ENCODE assay signal across 34 cellular contexts in the genomic region with DNA sequence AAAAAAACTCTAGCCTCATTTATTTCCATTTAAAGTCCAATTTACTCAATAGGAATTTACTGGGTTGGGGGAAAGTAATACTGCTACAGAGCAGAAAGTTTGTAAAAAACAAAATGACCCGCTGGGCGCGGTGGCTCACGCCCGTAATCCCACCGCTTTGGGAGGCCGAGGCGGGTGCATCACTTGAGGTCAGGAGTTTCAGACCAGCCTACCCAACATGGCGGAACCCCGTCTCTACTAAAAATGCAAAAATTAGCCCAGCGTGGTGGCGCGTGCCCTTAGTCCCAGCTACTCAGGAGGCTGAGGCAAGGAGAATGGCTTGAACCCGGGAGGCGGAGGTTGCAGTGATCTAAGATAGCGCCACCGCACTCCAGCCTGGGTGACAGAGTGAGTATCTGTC.
"Had no signal": no experiment of that assay in that cellular context is flagged by ENCODE, and none has a peak within 500 bp of the region (broad histone marks: within the 10 kb centered on the region; RNA-seq: fewer than 3 reads in every experiment).

No MANE protein-coding gene starts in this region.

- H3K9me3 ChIP-seq: ascending aorta, body of pancreas, breast epithelium had no signal

- ATAC-seq: activated naive CD4-positive, alpha-beta T cell treated with anti-CD3 and anti-CD28 coated beads, Interleukin-2, amount 50 U/mL, for 72 hours; activated naive CD8-positive, alpha-beta T cell treated with anti-CD3 and anti-CD28 coated beads, Interleukin-2, amount 50 U/mL, for 24 hours; activated T-cell treated with anti-CD3 and anti-CD28 coated beads, Interleukin-2, amount 50 U/mL, for 4 hours; activated T-cell treated with anti-CD3 and anti-CD28 coated beads, Interleukin-2, amount 50 U/mL, for 72 hours; activated T-helper 17 cell treated with anti-CD3 and anti-CD28 coated beads, Interleukin-2, amount 50 U/mL, for 72 hours; body of pancreas had no signal

- H3K36me3 ChIP-seq: adrenal gland, ascending aorta, brain microvascular endothelial cell, breast epithelium, cardiac muscle cell had no signal

- H3K27ac ChIP-seq: adrenal gland, ascending aorta, body of pancreas, brain microvascular endothelial cell, breast epithelium, cardiac muscle cell had no signal

- H3K4me3 ChIP-seq: adrenal gland, ascending aorta, body of pancreas, breast epithelium, cardiac muscle cell had no signal

- DNase-seq: activated effector memory CD4-positive, alpha-beta T cell treated with anti-CD3 and anti-CD28 coated beads, Interleukin-2, amount 50 U/mL, for 16 hours; activated effector memory CD4-positive, alpha-beta T cell treated with Interleukin-2 at 50 U/mL for 16 hours; activated gamma-delta T cell; activated gamma-delta T cell treated with Interleukin-2 at 50 U/mL for 16 hours; activated naive CD4-positive, alpha-beta T cell; activated naive CD4-positive, alpha-beta T cell treated with anti-CD3 and anti-CD28 coated beads for 36 hours; activated naive CD4-positive, alpha-beta T cell treated with anti-CD3 and anti-CD28 coated beads, Interleukin-2, amount 10 ng/mL, durations not matched to agents 7 days and 5 days; activated naive CD4-positive, alpha-beta T cell treated with anti-CD3 and anti-CD28 coated beads, Interleukin-2, amount 50 U/mL, for 16 hours; activated naive CD4-positive, alpha-beta T cell treated with Interleukin-2 at 50 U/mL for 16 hours; activated naive CD8-positive, alpha-beta T cell treated with anti-CD3 and anti-CD28 coated beads for 36 hours; activated naive CD8-positive, alpha-beta T cell treated with anti-CD3 and anti-CD28 coated beads, Interleukin-2, amount 10 ng/mL, durations not matched to agents 7 days and 5 days; activated naive CD8-positive, alpha-beta T cell treated with anti-CD3 and anti-CD28 coated beads, Interleukin-2, amount 50 U/mL, for 24 hours; activated T-cell treated with anti-CD3 and anti-CD28 coated beads, Interleukin-2, amount 50 U/mL, for 1 hour; activated T-cell treated with anti-CD3 and anti-CD28 coated beads, Interleukin-2, amount 50 U/mL, for 24 hours; activated T-cell treated with anti-CD3 and anti-CD28 coated beads, Interleukin-2, amount 50 U/mL, for 4 hours; activated T-cell treated with anti-CD3 and anti-CD28 coated beads, Interleukin-2, amount 50 U/mL, for 48 hours; activated T-cell treated with anti-CD3 and anti-CD28 coated beads, Interleukin-2, amount 50 U/mL, for 72 hours; adrenal gland; amniotic stem cell; amygdala; anterior cingulate cortex; aorta; body of pancreas; brain microvascular endothelial cell; caudate nucleus; central memory CD4-positive, alpha-beta T cell; cerebellar nuclear complex had no signal

- H3K27me3 ChIP-seq: adrenal gland, ascending aorta, body of pancreas, brain microvascular endothelial cell, breast epithelium, cardiac muscle cell had no signal

- FAIRE-seq: astrocyte, bronchial epithelial cell had no signal

- H3K4me1 ChIP-seq: adrenal gland, ascending aorta, body of pancreas, breast epithelium had no signal
